In genomic region chr3:41574900-41575299, GRCh38 we compare ENCODE assay signal across 1 cellular context.
TF ChIP-seq lines count a peak whose summit lies in the region.

No MANE protein-coding gene starts in this region.

TF ChIP-seq in GM12878, 131 proteins besides CTCF, POLR2A, EP300 and RAD21 (continued from another document):
- TF ChIP-seq, protein P1, sequence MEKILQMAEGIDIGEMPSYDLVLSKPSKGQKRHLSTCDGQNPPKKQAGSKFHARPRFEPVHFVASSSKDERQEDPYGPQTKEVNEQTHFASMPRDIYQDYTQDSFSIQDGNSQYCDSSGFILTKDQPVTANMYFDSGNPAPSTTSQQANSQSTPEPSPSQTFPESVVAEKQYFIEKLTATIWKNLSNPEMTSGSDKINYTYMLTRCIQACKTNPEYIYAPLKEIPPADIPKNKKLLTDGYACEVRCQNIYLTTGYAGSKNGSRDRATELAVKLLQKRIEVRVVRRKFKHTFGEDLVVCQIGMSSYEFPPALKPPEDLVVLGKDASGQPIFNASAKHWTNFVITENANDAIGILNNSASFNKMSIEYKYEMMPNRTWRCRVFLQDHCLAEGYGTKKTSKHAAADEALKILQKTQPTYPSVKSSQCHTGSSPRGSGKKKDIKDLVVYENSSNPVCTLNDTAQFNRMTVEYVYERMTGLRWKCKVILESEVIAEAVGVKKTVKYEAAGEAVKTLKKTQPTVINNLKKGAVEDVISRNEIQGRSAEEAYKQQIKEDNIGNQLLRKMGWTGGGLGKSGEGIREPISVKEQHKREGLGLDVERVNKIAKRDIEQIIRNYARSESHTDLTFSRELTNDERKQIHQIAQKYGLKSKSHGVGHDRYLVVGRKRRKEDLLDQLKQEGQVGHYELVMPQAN (conservative IDR thresholded peaks at IDR 0.05): no peak
- TF ChIP-seq SP1 (IDR thresholded peaks at IDR 0.05; ENCODE audit: low read depth, low read length) (no peak), HCFC1 (IDR thresholded peaks at IDR 0.05; ENCODE audit: low read length) (no peak), ZBED1 (IDR thresholded peaks at IDR 0.05; ENCODE audit: borderline replicate concordance) (no peak), TBL1XR1 (IDR thresholded peaks at IDR 0.05; ENCODE audit: low read depth, low read length) (no peak), USF2 (IDR thresholded peaks at IDR 0.05; ENCODE audit: borderline replicate concordance, low read depth, low read length) (no peak)
- TF ChIP-seq, protein P2, sequence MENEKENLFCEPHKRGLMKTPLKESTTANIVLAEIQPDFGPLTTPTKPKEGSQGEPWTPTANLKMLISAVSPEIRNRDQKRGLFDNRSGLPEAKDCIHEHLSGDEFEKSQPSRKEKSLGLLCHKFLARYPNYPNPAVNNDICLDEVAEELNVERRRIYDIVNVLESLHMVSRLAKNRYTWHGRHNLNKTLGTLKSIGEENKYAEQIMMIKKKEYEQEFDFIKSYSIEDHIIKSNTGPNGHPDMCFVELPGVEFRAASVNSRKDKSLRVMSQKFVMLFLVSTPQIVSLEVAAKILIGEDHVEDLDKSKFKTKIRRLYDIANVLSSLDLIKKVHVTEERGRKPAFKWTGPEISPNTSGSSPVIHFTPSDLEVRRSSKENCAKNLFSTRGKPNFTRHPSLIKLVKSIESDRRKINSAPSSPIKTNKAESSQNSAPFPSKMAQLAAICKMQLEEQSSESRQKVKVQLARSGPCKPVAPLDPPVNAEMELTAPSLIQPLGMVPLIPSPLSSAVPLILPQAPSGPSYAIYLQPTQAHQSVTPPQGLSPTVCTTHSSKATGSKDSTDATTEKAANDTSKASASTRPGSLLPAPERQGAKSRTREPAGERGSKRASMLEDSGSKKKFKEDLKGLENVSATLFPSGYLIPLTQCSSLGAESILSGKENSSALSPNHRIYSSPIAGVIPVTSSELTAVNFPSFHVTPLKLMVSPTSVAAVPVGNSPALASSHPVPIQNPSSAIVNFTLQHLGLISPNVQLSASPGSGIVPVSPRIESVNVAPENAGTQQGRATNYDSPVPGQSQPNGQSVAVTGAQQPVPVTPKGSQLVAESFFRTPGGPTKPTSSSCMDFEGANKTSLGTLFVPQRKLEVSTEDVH (IDR thresholded peaks at IDR 0.05; ENCODE audit: low read depth, partially characterized antibody): no peak
